In genomic region chr20:21191839-21192238, GRCh38 we compare ENCODE assay signal across 2 cellular contexts.
TF ChIP-seq lines count a peak whose summit lies in the region.

No MANE protein-coding gene starts in this region.

TF ChIP-seq in HEK293, 187 proteins besides CTCF, POLR2A, EP300 and RAD21 (continued from another document):
- peak; percentile 84 for TF ChIP-seq PRDM10 (tag by site-specific recombination; IDR thresholded peaks at IDR 0.05)
- TF ChIP-seq REST (tag by site-specific recombination; IDR thresholded peaks at IDR 0.05) = peak; percentile 87

TF ChIP-seq in SK-N-SH treated with all-trans-retinoic acid at 6 μM for 48 hours, 23 proteins besides CTCF, POLR2A, EP300 and RAD21 (continued from another document):
- TF ChIP-seq PATZ1 (CRISPR knock-in tag; IDR thresholded peaks at IDR 0.05; ENCODE audit: borderline replicate concordance) (no peak), TCF4 (CRISPR knock-in tag; IDR thresholded peaks at IDR 0.05; ENCODE audit: borderline replicate concordance) (no peak), CREB5 (CRISPR knock-in tag; IDR thresholded peaks at IDR 0.05; ENCODE audit: low read depth) (no peak), BACH2 (CRISPR knock-in tag; IDR thresholded peaks at IDR 0.05; ENCODE audit: borderline replicate concordance) (no peak), SNAI2 (CRISPR knock-in tag; IDR thresholded peaks at IDR 0.05) (no peak)
